ENCODE assay signal across 8 cellular contexts in genomic region chr14:49769581-49770211, GRCh38. TPM values are rescaled to one million over a fixed set of nuclear protein-coding genes. Genes with fewer than 3 reads are reported as not detected.
DNase-seq lines count a peak whose midpoint lies in the region; TF ChIP-seq lines count a peak whose summit lies in the region.

No MANE protein-coding gene starts in this region.

- DNase-seq in NCI-H82 (lab: John Stamatoyannopoulos, UW) (peak; percentile 40), NCI-H82 treated with DMSO at 0.1 percent for 48 hours (lab: John Stamatoyannopoulos, UW; ENCODE audit: unreplicated experiment) (no peak), hepatocyte (ENCODE audit: low spot score) (no peak), spleen (no peak), GDM1 (lab: John Stamatoyannopoulos, UW) (no peak), GOT3 (lab: John Stamatoyannopoulos, UW) (no peak), DMS153 (lab: John Stamatoyannopoulos, UW) (no peak)

- no peak for TF ChIP-seq POLR2A in spleen (IDR thresholded peaks at IDR 0.05)

- H3K36me3 ChIP-seq in hepatocyte (replicated peaks; ENCODE audit: insufficient read depth, low read depth) = no peaks in the 10 kb centered on the region
- peaks cover 0 to 30% (median 13%) of the 10 kb centered on the region in 6 donors for H3K36me3 ChIP-seq in spleen

- H3K4me1 ChIP-seq in hepatocyte (ENCODE audit: insufficient read depth) (peaks cover 26% of the 10 kb centered on the region), spleen (peaks cover 16 to 53% (median 30%) of the 10 kb centered on the region in 6 donors)

- H3K4me3 ChIP-seq in WI38 (ENCODE audit: low read depth, low read length) = peak overlapping the region; percentile 92
- peak overlapping the region; percentile 92 for H3K4me3 ChIP-seq in hepatocyte
- peak overlapping the region in 6 of 8 donors; percentile 68 to 89 (median 82) for H3K4me3 ChIP-seq in spleen

- no peak overlapping the region for H2AFZ ChIP-seq in hepatocyte

- peak overlapping the region; percentile 80 for H3K4me2 ChIP-seq in hepatocyte

- no peaks in the 10 kb centered on the region for H4K20me1 ChIP-seq in hepatocyte (ENCODE audit: insufficient read depth, poor library complexity, severe bottlenecking)

- peaks cover 58% of the 10 kb centered on the region for H3K79me2 ChIP-seq in hepatocyte

- WGBS in hepatocyte (ENCODE audit: low lambda C conversion rate, missing lambda C conversion rate) = 34% methylated on average over 15 of the region's 15 CpGs
- 69 to 81% (median 80%) methylated on average over 15 of the region's 15 CpGs for WGBS in spleen, 5 donors

- no peak for TF ChIP-seq CTCF in WI38 (IDR thresholded peaks at IDR 0.05; ENCODE audit: low read depth, low read length)
- TF ChIP-seq CTCF in hepatocyte (IDR thresholded peaks at IDR 0.05; ENCODE audit: poor library complexity) = no peak
- no peak for TF ChIP-seq CTCF in spleen (IDR thresholded peaks at IDR 0.05 in 8 of 11, conservative IDR thresholded peaks at IDR 0.05 in 3 of 11)

- no peaks in the 10 kb centered on the region for H3K27me3 ChIP-seq in hepatocyte
- H3K27me3 ChIP-seq in spleen (replicated peaks in 1 of 7) = no peaks in the 10 kb centered on the region

- no peaks in the 10 kb centered on the region for H3K9me2 ChIP-seq in hepatocyte (replicated peaks; ENCODE audit: insufficient read depth)

- intact Hi-C loops in spleen (cut with DNase I; ENCODE audit: low total_unique reads) = loop anchor here (10.0 kb wide), 2 partner anchors 75 to 135 kb away; partner anchors contain the start of genes DNAAF2 and KLHDC1

- H3K9me3 ChIP-seq in hepatocyte (ENCODE audit: low read depth) (no peaks in the 10 kb centered on the region), spleen (no peaks in the 10 kb centered on the region)

- H3K27ac ChIP-seq in hepatocyte (peak overlapping the region; percentile 100), spleen (peak overlapping the region in 4 of 8 donors; percentile 96 to 100 (median 98))

RNA-seq across cellular contexts. Expression of gene KLHDC2, which starts 1.7 kb away (rescaled TPM):
- total RNA-seq in hepatocyte = 114 and 118 TPM in 2 replicates
- polyA plus RNA-seq in hepatocyte = 122 and 140 TPM in 2 replicates
- 10 to 100 TPM; 31.9 to 66.8 (median 47.9) TPM for total RNA-seq in spleen
- polyA plus RNA-seq in spleen = 10 to 100 TPM; 34.0 to 41.0 (median 37.4) TPM
